Comparison of ENCODE assay signal across 8 cellular contexts in the genomic region with DNA sequence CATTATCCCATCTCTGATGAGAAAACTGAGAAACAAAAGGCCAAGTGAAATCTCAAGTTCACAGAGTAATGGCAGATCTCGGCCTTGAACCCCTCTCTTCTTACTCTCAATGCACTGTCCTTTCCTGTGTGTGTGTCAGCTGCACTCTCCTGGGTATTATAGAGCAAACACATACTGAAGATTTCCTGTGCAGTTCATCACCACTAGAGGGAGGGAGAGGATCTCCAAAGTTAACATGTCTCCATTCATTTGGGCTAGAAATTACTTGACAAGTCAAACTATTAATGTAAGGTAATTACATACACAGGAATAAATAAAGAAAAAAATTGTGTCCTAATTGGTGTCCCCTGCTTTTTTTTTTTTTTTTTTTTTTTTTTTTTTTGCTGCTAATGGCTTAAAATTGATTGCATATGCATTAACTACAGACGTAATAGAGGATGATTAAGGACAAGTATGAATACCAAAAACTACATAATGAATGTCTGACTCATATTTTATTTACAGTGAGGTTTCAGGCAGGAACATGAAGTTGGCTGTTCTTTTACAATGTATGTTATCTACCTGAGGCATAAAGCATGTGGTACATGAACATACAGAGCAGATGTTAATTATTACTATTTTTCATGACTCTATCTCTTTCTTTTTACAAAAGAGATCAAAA.
DNase-seq lines count a peak whose midpoint lies in the region; ATAC-seq and TF ChIP-seq lines count a peak whose summit lies in the region.

No MANE protein-coding gene starts in this region.

- TF ChIP-seq CTCF in GM12875 (IDR thresholded peaks at IDR 0.05; ENCODE audit: borderline replicate concordance, insufficient read depth, low read depth, low read length) (peak; percentile 70; the same call in 1 of the 2 replicates), HFF-Myc (IDR thresholded peaks at IDR 0.05; ENCODE audit: low read depth, low read length, missing control alignments) (peak; percentile 79), endothelial cell (IDR thresholded peaks at IDR 0.05; ENCODE audit: unreplicated experiment) (peak; percentile 76)

- no peaks in the 10 kb centered on the region for H3K27me3 Mint-ChIP-seq in endothelial cell (ENCODE audit: unreplicated experiment)
- H3K27me3 Mint-ChIP-seq in naive B cell = peaks cover 9 to 20% (median 17%) of the 10 kb centered on the region in 3 donors

- H3K4me3 ChIP-seq in GM12875 (ENCODE audit: low read depth, low read length) (no peak overlapping the region), HFF-Myc (replicated peaks; ENCODE audit: low read depth, low read length) (no peak overlapping the region)

- H3K4me1 Mint-ChIP-seq in endothelial cell (ENCODE audit: unreplicated experiment) (no peaks in the 10 kb centered on the region), naive B cell (no peaks in the 10 kb centered on the region)

- H3K9me3 Mint-ChIP-seq in endothelial cell (ENCODE audit: unreplicated experiment) (no peaks in the 10 kb centered on the region), naive B cell (no peaks in the 10 kb centered on the region)

- DNase-seq in Ammon's horn (ENCODE audit: low spot score) (peak; percentile 78), HFF-Myc (ENCODE audit: extremely low read depth, low read depth) (peak; percentile 67), LoVo (ENCODE audit: low spot score) (peak; percentile 73), SHP77 (lab: John Stamatoyannopoulos, UW) (peak; percentile 43 to 60), endothelial cell (ENCODE audit: low spot score) (peak; percentile 25), naive B cell (peak; percentile 39)
- no peak for DNase-seq in stimulated activated naive CD4-positive, alpha-beta T cell treated with Interleukin-2 at 50 U/mL for 16 hours (lab: John Stamatoyannopoulos, UW)

- H3K4me3 Mint-ChIP-seq in endothelial cell (ENCODE audit: unreplicated experiment) = no peak overlapping the region
- H3K4me3 Mint-ChIP-seq in naive B cell = no peak overlapping the region

- ATAC-seq in naive B cell (ENCODE audit: low read depth in 2 of 2) = peak; percentile 59 to 67

- H3K36me3 Mint-ChIP-seq in endothelial cell (ENCODE audit: low read depth, unreplicated experiment) (no peaks in the 10 kb centered on the region), naive B cell (no peaks in the 10 kb centered on the region)

- no peak overlapping the region for H3K27ac Mint-ChIP-seq in endothelial cell (ENCODE audit: unreplicated experiment)
- H3K27ac Mint-ChIP-seq in naive B cell = no peak overlapping the region
